In the genomic region with DNA sequence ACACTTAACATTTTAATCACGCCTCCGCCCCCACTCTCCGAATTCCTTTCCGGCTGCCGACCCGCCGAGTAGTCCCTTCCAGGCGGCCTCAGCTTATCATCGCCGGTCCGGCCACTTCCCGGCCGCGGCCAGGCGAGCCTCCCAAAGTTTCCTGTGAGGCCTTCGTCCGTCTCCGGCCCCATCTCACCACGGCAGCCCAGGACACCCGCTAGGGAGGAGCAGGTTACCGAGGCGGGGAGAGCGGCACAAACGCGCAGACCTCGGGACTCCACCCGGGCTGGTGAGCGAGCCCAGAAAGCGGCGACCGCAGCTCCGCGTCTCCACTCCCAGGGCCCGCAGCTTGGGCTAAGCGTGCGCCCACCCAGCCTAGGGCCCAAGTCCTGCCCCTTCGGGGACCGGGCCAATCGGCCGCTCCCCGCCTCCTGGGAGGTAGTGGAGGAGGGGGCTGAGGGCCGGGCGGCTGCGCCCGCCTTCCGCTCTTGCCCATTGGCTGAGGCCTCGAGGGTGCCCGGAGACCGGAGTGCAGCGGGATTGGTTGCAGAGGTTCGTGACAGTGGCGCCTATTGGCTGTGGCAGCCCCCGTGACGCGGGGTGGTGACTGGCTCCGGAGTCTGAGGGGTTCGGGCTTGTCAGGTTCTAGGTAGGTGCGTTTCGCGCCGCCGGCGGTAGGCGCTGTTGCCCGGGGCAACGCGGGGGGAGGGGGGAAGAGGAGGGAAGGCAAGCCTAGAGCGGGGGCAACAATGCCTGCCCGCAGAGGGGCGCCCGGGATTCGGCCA, we compare ENCODE assay signal across 1 cellular context.
TF ChIP-seq lines count a peak whose summit lies in the region.

No MANE protein-coding gene starts in this region.

TF ChIP-seq in WTC11, 78 proteins besides CTCF, POLR2A, EP300 and RAD21 (continued from another document and continues in another):
- TF ChIP-seq, protein P1, sequence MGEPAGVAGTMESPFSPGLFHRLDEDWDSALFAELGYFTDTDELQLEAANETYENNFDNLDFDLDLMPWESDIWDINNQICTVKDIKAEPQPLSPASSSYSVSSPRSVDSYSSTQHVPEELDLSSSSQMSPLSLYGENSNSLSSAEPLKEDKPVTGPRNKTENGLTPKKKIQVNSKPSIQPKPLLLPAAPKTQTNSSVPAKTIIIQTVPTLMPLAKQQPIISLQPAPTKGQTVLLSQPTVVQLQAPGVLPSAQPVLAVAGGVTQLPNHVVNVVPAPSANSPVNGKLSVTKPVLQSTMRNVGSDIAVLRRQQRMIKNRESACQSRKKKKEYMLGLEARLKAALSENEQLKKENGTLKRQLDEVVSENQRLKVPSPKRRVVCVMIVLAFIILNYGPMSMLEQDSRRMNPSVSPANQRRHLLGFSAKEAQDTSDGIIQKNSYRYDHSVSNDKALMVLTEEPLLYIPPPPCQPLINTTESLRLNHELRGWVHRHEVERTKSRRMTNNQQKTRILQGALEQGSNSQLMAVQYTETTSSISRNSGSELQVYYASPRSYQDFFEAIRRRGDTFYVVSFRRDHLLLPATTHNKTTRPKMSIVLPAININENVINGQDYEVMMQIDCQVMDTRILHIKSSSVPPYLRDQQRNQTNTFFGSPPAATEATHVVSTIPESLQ (CRISPR knock-in tag; IDR thresholded peaks at IDR 0.05) = no peak
- TF ChIP-seq TEAD4 (CRISPR knock-in tag; IDR thresholded peaks at IDR 0.05) = peak; percentile 61; the same call in 1 of the 2 replicates
- 0 out of 2 replicates have a peak, but pooled peaks have one; percentile 67 for TF ChIP-seq IRF1 (CRISPR knock-in tag; IDR thresholded peaks at IDR 0.05)
- TF ChIP-seq IRF2 (CRISPR knock-in tag; IDR thresholded peaks at IDR 0.05; ENCODE audit: borderline replicate concordance, low read depth) = no peak
- TF ChIP-seq HMGA2 (CRISPR knock-in tag; IDR thresholded peaks at IDR 0.05) = no peak
- TF ChIP-seq E2F1 (CRISPR knock-in tag; IDR thresholded peaks at IDR 0.05) = no peak
- TF ChIP-seq, protein P2, sequence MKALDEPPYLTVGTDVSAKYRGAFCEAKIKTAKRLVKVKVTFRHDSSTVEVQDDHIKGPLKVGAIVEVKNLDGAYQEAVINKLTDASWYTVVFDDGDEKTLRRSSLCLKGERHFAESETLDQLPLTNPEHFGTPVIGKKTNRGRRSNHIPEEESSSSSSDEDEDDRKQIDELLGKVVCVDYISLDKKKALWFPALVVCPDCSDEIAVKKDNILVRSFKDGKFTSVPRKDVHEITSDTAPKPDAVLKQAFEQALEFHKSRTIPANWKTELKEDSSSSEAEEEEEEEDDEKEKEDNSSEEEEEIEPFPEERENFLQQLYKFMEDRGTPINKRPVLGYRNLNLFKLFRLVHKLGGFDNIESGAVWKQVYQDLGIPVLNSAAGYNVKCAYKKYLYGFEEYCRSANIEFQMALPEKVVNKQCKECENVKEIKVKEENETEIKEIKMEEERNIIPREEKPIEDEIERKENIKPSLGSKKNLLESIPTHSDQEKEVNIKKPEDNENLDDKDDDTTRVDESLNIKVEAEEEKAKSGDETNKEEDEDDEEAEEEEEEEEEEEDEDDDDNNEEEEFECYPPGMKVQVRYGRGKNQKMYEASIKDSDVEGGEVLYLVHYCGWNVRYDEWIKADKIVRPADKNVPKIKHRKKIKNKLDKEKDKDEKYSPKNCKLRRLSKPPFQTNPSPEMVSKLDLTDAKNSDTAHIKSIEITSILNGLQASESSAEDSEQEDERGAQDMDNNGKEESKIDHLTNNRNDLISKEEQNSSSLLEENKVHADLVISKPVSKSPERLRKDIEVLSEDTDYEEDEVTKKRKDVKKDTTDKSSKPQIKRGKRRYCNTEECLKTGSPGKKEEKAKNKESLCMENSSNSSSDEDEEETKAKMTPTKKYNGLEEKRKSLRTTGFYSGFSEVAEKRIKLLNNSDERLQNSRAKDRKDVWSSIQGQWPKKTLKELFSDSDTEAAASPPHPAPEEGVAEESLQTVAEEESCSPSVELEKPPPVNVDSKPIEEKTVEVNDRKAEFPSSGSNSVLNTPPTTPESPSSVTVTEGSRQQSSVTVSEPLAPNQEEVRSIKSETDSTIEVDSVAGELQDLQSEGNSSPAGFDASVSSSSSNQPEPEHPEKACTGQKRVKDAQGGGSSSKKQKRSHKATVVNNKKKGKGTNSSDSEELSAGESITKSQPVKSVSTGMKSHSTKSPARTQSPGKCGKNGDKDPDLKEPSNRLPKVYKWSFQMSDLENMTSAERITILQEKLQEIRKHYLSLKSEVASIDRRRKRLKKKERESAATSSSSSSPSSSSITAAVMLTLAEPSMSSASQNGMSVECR (CRISPR knock-in tag; IDR thresholded peaks at IDR 0.05; ENCODE audit: borderline replicate concordance) = no peak
- TF ChIP-seq ZNF263 (CRISPR knock-in tag; IDR thresholded peaks at IDR 0.05; ENCODE audit: low read depth) = no peak
- TF ChIP-seq, protein P3, sequence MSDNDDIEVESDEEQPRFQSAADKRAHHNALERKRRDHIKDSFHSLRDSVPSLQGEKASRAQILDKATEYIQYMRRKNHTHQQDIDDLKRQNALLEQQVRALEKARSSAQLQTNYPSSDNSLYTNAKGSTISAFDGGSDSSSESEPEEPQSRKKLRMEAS (CRISPR knock-in tag; IDR thresholded peaks at IDR 0.05) = peak; percentile 54; the same call in 1 of the 2 replicates
- TF ChIP-seq AFF4 (CRISPR knock-in tag; IDR thresholded peaks at IDR 0.05; ENCODE audit: borderline replicate concordance) = no peak
- TF ChIP-seq ZNF138 (CRISPR knock-in tag; conservative IDR thresholded peaks at IDR 0.05) = no peak
- no peak for TF ChIP-seq TP53 (CRISPR knock-in tag; IDR thresholded peaks at IDR 0.05)
- no peak for TF ChIP-seq STAT6 (CRISPR knock-in tag; conservative IDR thresholded peaks at IDR 0.05; ENCODE audit: low read depth)
- TF ChIP-seq, protein P4, sequence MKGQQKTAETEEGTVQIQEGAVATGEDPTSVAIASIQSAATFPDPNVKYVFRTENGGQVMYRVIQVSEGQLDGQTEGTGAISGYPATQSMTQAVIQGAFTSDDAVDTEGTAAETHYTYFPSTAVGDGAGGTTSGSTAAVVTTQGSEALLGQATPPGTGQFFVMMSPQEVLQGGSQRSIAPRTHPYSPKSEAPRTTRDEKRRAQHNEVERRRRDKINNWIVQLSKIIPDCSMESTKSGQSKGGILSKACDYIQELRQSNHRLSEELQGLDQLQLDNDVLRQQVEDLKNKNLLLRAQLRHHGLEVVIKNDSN (CRISPR knock-in tag; IDR thresholded peaks at IDR 0.05) = peak; percentile 96
- no peak for TF ChIP-seq SOX15 (CRISPR knock-in tag; IDR thresholded peaks at IDR 0.05)
- TF ChIP-seq MXD4 (CRISPR knock-in tag; IDR thresholded peaks at IDR 0.05; ENCODE audit: borderline replicate concordance) = no peak
- no peak for TF ChIP-seq SMAD4 (CRISPR knock-in tag; IDR thresholded peaks at IDR 0.05)
- TF ChIP-seq KAT7 (CRISPR knock-in tag; IDR thresholded peaks at IDR 0.05; ENCODE audit: borderline replicate concordance) = 0 out of 2 replicates have a peak, but pooled peaks have one; percentile 22
- peak; percentile 85 for TF ChIP-seq ETV6 (CRISPR knock-in tag; IDR thresholded peaks at IDR 0.05)
- no peak for TF ChIP-seq ZNF396 (CRISPR knock-in tag; IDR thresholded peaks at IDR 0.05; ENCODE audit: borderline replicate concordance)
- TF ChIP-seq, protein P5, sequence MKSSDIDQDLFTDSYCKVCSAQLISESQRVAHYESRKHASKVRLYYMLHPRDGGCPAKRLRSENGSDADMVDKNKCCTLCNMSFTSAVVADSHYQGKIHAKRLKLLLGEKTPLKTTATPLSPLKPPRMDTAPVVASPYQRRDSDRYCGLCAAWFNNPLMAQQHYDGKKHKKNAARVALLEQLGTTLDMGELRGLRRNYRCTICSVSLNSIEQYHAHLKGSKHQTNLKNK (CRISPR knock-in tag; IDR thresholded peaks at IDR 0.05) = no peak
- TF ChIP-seq NR2C2 (CRISPR knock-in tag; IDR thresholded peaks at IDR 0.05) = no peak
- TF ChIP-seq, protein P6, sequence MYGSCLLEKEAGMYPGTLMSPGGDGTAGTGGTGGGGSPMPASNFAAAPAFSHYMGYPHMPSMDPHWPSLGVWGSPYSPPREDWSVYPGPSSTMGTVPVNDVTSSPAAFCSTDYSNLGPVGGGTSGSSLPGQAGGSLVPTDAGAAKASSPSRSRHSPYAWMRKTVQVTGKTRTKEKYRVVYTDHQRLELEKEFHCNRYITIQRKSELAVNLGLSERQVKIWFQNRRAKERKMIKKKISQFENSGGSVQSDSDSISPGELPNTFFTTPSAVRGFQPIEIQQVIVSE (CRISPR knock-in tag; IDR thresholded peaks at IDR 0.05; ENCODE audit: borderline replicate concordance) = no peak
- TF ChIP-seq, protein P7, sequence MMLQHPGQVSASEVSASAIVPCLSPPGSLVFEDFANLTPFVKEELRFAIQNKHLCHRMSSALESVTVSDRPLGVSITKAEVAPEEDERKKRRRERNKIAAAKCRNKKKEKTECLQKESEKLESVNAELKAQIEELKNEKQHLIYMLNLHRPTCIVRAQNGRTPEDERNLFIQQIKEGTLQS (CRISPR knock-in tag; conservative IDR thresholded peaks at IDR 0.05) = no peak
- TF ChIP-seq RORB (CRISPR knock-in tag; IDR thresholded peaks at IDR 0.05) = no peak
- TF ChIP-seq, protein P8, sequence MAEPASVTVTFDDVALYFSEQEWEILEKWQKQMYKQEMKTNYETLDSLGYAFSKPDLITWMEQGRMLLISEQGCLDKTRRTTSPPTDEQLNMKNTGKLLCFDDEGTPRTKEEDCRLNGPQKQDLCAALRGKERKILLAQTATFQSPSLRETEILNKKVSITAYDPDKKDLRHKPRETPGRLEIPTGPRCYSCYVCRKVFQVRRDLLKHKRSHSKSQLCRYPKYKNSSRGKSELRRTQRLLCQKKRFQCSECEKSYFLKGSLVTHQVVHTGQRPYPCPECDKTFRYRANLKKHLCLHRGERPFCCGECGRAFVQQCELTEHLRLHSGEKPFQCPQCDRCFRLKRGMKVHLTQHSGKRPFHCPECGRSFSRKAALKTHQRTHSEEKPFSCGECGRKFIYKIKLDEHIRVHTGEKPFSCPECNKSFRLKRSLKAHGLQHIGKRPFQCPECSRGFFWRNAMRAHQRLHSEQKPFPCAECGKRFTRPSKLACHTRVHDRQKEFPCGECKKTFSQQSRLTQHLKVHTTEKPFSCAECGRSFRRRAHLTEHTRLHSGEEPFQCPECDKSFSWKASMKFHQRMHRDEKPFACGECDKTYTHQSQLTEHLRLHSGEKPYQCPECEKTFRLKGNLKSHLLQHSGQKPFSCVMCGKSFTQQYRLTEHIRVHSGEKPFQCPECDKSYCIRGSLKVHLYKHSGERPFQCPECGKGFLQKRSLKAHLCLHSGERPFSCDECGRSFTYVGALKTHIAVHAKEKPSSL (CRISPR knock-in tag; conservative IDR thresholded peaks at IDR 0.05) = no peak
- no peak for TF ChIP-seq GTF2I (CRISPR knock-in tag; conservative IDR thresholded peaks at IDR 0.05)
- peak; percentile 64 for TF ChIP-seq GABPB1 (CRISPR knock-in tag; IDR thresholded peaks at IDR 0.05)
- no peak for TF ChIP-seq ZNF671 (CRISPR knock-in tag; IDR thresholded peaks at IDR 0.05)
- peak; percentile 91 for TF ChIP-seq NFYB (CRISPR knock-in tag; conservative IDR thresholded peaks at IDR 0.05; ENCODE audit: low read depth)
- TF ChIP-seq CREB1 (CRISPR knock-in tag; IDR thresholded peaks at IDR 0.05) = no peak; the same call in 1 of the 2 replicates
